8 cellular contexts compared by ENCODE assay signal in the genomic region with DNA sequence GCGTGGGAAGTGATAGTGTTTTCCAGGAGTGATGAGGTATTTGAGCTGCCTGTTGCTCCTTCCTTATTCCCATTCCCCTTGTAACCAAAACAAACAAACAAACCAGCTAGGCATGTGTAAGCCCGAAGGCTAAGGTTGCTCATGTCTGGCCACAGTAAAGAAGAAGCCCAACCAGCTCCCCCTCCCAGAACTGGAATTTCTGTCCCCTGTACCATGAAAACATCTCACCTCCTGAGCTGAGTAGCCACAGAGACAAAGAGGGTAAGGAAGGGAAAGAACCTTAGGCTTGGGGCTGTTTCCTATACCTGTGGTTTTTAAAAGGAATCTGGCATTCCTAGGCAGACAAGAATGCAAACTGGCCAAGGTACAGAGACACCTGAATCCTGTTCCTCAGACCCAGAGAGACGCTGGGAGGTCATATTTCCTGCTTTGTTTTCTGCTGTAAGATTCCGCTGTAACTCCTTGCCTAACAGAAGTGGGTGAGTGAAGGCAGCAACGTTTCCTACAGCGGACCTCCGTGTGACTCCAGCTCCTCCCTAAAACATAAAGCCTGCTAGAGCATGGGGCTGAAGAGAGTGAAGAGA. TPM values are rescaled to one million over a fixed set of nuclear protein-coding genes. Genes with fewer than 3 reads are reported as not detected.
DNase-seq lines count a peak whose midpoint lies in the region; ATAC-seq, FAIRE-seq and TF ChIP-seq lines count a peak whose summit lies in the region.

No MANE protein-coding gene starts in this region.

- 46% methylated on average over 7 of the region's 7 CpGs for WGBS in GM12878 (ENCODE audit: insufficient coverage, insufficient replicate concordance, low lambda C conversion rate, missing lambda C conversion rate)
- WGBS in suprapubic skin: 9% methylated on average over 7 of the region's 7 CpGs

- no peak for DNase-seq in GM12878 (ENCODE audit: low read depth, low spot score)
- no peak for DNase-seq in left lobe of liver (ENCODE audit: low spot score)
- DNase-seq in suprapubic skin (ENCODE audit: low spot score in 2 of 2): no peak
- DNase-seq in activated effector memory CD4-positive, alpha-beta T cell treated with Interleukin-2 at 50 U/mL for 16 hours: no peak
- no peak for DNase-seq in COR-L47 (lab: John Stamatoyannopoulos, UW)
- no peak for DNase-seq in NCI-H128 (lab: John Stamatoyannopoulos, UW; ENCODE audit: unreplicated experiment)
- DNase-seq in NCI-H1417 treated with DMSO at 0.1 percent for 48 hours (lab: John Stamatoyannopoulos, UW): no peak

- H3K36me3 ChIP-seq in GM12878 (ENCODE audit: control insufficient read depth in 2 of 2, insufficient read depth in 2 of 2, low read length in 1 of 2) (no peaks in the 10 kb centered on the region), suprapubic skin (no peaks in the 10 kb centered on the region)

- TF ChIP-seq RAD21 in Ishikawa (IDR thresholded peaks at IDR 0.05; ENCODE audit: low read depth): no peak
- TF ChIP-seq RAD21 in GM12878 (IDR thresholded peaks at IDR 0.05; ENCODE audit: insufficient read depth, low read depth, low read length): no peak

- no peak for TF ChIP-seq POLR2A in GM12878 (IDR thresholded peaks at IDR 0.05; ENCODE audit: low read depth, low read length)
- no peak for TF ChIP-seq POLR2A in suprapubic skin (IDR thresholded peaks at IDR 0.05)

- no peak for FAIRE-seq in GM12878 (lab: Jason Lieb, UNC)

- no peaks in the 10 kb centered on the region; a peak in 2 of 4 replicates for H3K27me3 ChIP-seq in GM12878 (replicated peaks in 1 of 2; ENCODE audit: control insufficient read depth in 2 of 2, insufficient read depth in 2 of 2, low read length in 1 of 2)
- no peaks in the 10 kb centered on the region for H3K27me3 ChIP-seq in suprapubic skin

- in situ Hi-C loops in GM12878 (cut with MboI): no loop called here

- H3K4me3 ChIP-seq in GM12878: no peak overlapping the region
- H3K4me3 ChIP-seq in suprapubic skin: peak overlapping the region; percentile 13

- ATAC-seq in GM12878 (no peak), left lobe of liver (peak; percentile 6)

- H2AFZ ChIP-seq in GM12878 (ENCODE audit: control insufficient read depth, low read depth, low read length): no peak overlapping the region

- intact Hi-C loops in GM12878 (cut with micrococcal nuclease; ENCODE audit: unreplicated experiment): loop anchor here (10.0 kb wide), 1 partner anchor 194 kb away; no protein-coding TSS in a partner anchor

- H4K20me1 ChIP-seq in GM12878 (ENCODE audit: control insufficient read depth, insufficient read depth): no peaks in the 10 kb centered on the region

- TF ChIP-seq EP300 in Ishikawa (IDR thresholded peaks at IDR 0.05; ENCODE audit: borderline replicate concordance): peak; percentile 81
- TF ChIP-seq EP300 in GM12878 (IDR thresholded peaks at IDR 0.05; ENCODE audit: borderline replicate concordance in 1 of 2, control insufficient read depth in 1 of 2, low read depth in 2 of 2, low read length in 2 of 2): no peak
- TF ChIP-seq EP300 in suprapubic skin (IDR thresholded peaks at IDR 0.05): no peak

- POLR2A ChIA-PET in GM12878 (lab: Charles Lee): no interaction called here

- H3K27ac ChIP-seq in GM12878 (ENCODE audit: control insufficient read depth, insufficient read depth): no peak overlapping the region
- H3K27ac ChIP-seq in suprapubic skin: peak overlapping the region; percentile 86

- H3K4me2 ChIP-seq in GM12878 (ENCODE audit: control insufficient read depth, insufficient read depth): peak overlapping the region; percentile 11; the same call in 1 of the 2 replicates

- H3K9me3 ChIP-seq in GM12878 (replicated peaks; ENCODE audit: control insufficient read depth, insufficient read depth, low read length) (no peaks in the 10 kb centered on the region), suprapubic skin (no peaks in the 10 kb centered on the region)

- H3K79me2 ChIP-seq in GM12878 (ENCODE audit: control insufficient read depth, insufficient read depth, low read length): no peaks in the 10 kb centered on the region

- H3K4me1 ChIP-seq in GM12878 (ENCODE audit: control insufficient read depth, insufficient read depth, low read length) (peaks cover 7% of the 10 kb centered on the region; the same call in 1 of the 2 replicates), suprapubic skin (peaks cover 63% of the 10 kb centered on the region)

- BruUV-seq in GM12878 (replicated peaks; lab: Mats Ljungman, UMichigan): no TSS peak

- CTCF ChIA-PET in GM12878 (lab: Yijun Ruan, JAX): interaction anchor here (0.6 to 5.1 kb wide), 10 partner anchors 9 to 728 kb away, joined by 3 to 65 read pairs (median 4); no protein-coding TSS in a partner anchor

- no peak for TF ChIP-seq CTCF in GM12878 (IDR thresholded peaks at IDR 0.05 in 2 of 3, conservative IDR thresholded peaks at IDR 0.05 in 1 of 3; ENCODE audit: control insufficient read depth in 2 of 3, extremely low read depth in 1 of 3, insufficient read depth in 1 of 3, low read depth in 3 of 3, low read length in 3 of 3)
- no peak for TF ChIP-seq CTCF in suprapubic skin (IDR thresholded peaks at IDR 0.05)

- RAD21 ChIA-PET in GM12878 (lab: Charles Lee; ENCODE audit: unreplicated experiment): interaction anchor here (1.3 to 4.6 kb wide), 3 partner anchors 253 to 728 kb away, joined by 4 to 17 read pairs (median 4); no protein-coding TSS in a partner anchor

- H3K9ac ChIP-seq in GM12878 (ENCODE audit: control insufficient read depth, insufficient read depth, low read length): no peak overlapping the region

- SMC1A ChIA-PET in GM12878 (lab: Charles Lee; ENCODE audit: uncharacterized antibody, unreplicated experiment): interaction anchor here (0.7 to 4.8 kb wide), 6 partner anchors 136 to 565 kb away, joined by 3 to 33 read pairs (median 8); no protein-coding TSS in a partner anchor

TF ChIP-seq in Ishikawa, 13 proteins besides CTCF, POLR2A, EP300 and RAD21:
- TF ChIP-seq YY1 (IDR thresholded peaks at IDR 0.05; ENCODE audit: low read depth) (no peak), TAF1 (IDR thresholded peaks at IDR 0.05; ENCODE audit: low read depth) (no peak; the same call in 1 of the 2 replicates), FOXM1 (IDR thresholded peaks at IDR 0.05; ENCODE audit: borderline replicate concordance, low read depth) (peak; percentile 65; the same call in 1 of the 2 replicates), TCF12 (IDR thresholded peaks at IDR 0.05; ENCODE audit: low read depth) (peak; percentile 89), ZBTB7A (IDR thresholded peaks at IDR 0.05; ENCODE audit: low read depth) (no peak), TEAD4 (IDR thresholded peaks at IDR 0.05) (peak; percentile 89)
- TF ChIP-seq, protein P1, sequence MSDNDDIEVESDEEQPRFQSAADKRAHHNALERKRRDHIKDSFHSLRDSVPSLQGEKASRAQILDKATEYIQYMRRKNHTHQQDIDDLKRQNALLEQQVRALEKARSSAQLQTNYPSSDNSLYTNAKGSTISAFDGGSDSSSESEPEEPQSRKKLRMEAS (IDR thresholded peaks at IDR 0.05): peak; percentile 44; the same call in 1 of the 2 replicates
TF ChIP-seq in Ishikawa: peak in this region for 4.

TF ChIP-seq in GM12878, 131 proteins besides CTCF, POLR2A, EP300 and RAD21:
- TF ChIP-seq JUNB (IDR thresholded peaks at IDR 0.05) (no peak), SRF (IDR thresholded peaks at IDR 0.05; ENCODE audit: low read depth in 2 of 2, low read length in 2 of 2) (no peak), ZNF207 (IDR thresholded peaks at IDR 0.05; ENCODE audit: borderline replicate concordance) (no peak), FOXK2 (IDR thresholded peaks at IDR 0.05) (no peak), RFX5 (IDR thresholded peaks at IDR 0.05; ENCODE audit: low read depth, low read length) (no peak), ZNF384 (IDR thresholded peaks at IDR 0.05; ENCODE audit: borderline replicate concordance, low read depth, low read length) (no peak), ASH2L (IDR thresholded peaks at IDR 0.05; ENCODE audit: borderline replicate concordance, low read depth) (no peak)
- TF ChIP-seq, protein P2, sequence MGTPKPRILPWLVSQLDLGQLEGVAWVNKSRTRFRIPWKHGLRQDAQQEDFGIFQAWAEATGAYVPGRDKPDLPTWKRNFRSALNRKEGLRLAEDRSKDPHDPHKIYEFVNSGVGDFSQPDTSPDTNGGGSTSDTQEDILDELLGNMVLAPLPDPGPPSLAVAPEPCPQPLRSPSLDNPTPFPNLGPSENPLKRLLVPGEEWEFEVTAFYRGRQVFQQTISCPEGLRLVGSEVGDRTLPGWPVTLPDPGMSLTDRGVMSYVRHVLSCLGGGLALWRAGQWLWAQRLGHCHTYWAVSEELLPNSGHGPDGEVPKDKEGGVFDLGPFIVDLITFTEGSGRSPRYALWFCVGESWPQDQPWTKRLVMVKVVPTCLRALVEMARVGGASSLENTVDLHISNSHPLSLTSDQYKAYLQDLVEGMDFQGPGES (IDR thresholded peaks at IDR 0.05): no peak
TF ChIP-seq in GM12878: peak in this region for 0.

RNA-seq across cellular contexts. Expression of a gene that starts 41.7 kb away (rescaled TPM):
- total RNA-seq in GM12878 (2013; cell fraction: nucleolus; rRNA removed): 2.4 and 3.1 TPM in 2 replicates
- 13.6 and 20.8 TPM in 2 replicates for total RNA-seq in GM12878 (2014; rRNA removed)
- total RNA-seq in GM12878 (2014; rRNA removed; fragmentation: Illumina TruSeq; extraction: Trizol): 10.1 and 10.4 TPM in 2 replicates
- 35.8 and 40.9 TPM in 2 replicates for total RNA-seq in GM12878 (2021)
- 9.1 TPM for polyA plus RNA-seq in GM12878 (2011; ENCODE audit: low read depth)
- 10.2 and 16.8 TPM in 2 replicates for polyA plus RNA-seq in GM12878 (2011; rRNA removed)
- polyA plus RNA-seq in GM12878 (2011; cell fraction: cytosol; rRNA removed): 6.1 and 6.3 TPM in 2 replicates
- 3.1 and 3.2 TPM in 2 replicates for polyA plus RNA-seq in GM12878 (2011; cell fraction: nucleus; rRNA removed)
- 14.8 and 19.9 TPM in 2 replicates for polyA plus RNA-seq in GM12878 (2012)
- 12.3 and 14.5 TPM in 2 replicates for polyA plus RNA-seq in GM12878 (2014; fragmentation: Illumina TruSeq; extraction: Trizol)
- 1 to 10 TPM; 4.0 to 8.5 TPM for polyA plus RNA-seq in GM12878 (2014; fragmentation: Nextera tagmentation; extraction: Ambion mirVana)
- polyA plus RNA-seq in GM12878 (2014; rRNA removed): 31.4 and 32.2 TPM in 2 replicates
- 10 to 100 TPM; 25.1 to 28.8 TPM for polyA plus RNA-seq in GM12878 (2016; fragmentation: Nextera tagmentation; extraction: Ambion mirVana)
- polyA minus RNA-seq in GM12878 (2011; rRNA and poly(A)+ RNA removed): 1.7 and 3.4 TPM in 2 replicates
- polyA minus RNA-seq in GM12878 (2011; cell fraction: cytosol; rRNA and poly(A)+ RNA removed): 1.1 and 3.4 TPM in 2 replicates
- polyA minus RNA-seq in GM12878 (2011; cell fraction: nucleus; rRNA and poly(A)+ RNA removed): 1.3 and 3.2 TPM in 2 replicates
- 63.7 TPM for total RNA-seq in left lobe of liver
- total RNA-seq in suprapubic skin: 10 to 100 TPM; 37.1 to 78.4 (median 49.3) TPM
